In genomic region chr5:34833090-34833489, GRCh38 we compare ENCODE assay signal across 19 cellular contexts. TPM values are rescaled to one million over a fixed set of nuclear protein-coding genes. Genes with fewer than 3 reads are reported as not detected.
"Had no signal": no experiment of that assay in that cellular context is flagged by ENCODE, and none has a peak within 500 bp of the region (broad histone marks: within the 10 kb centered on the region; RNA-seq: fewer than 3 reads in every experiment).

No MANE protein-coding gene starts in this region.

- H3K36me3 ChIP-seq: neural progenitor cell, ovary, right atrium auricular region, transverse colon had no signal

- H3K4me2 ChIP-seq: neural progenitor cell had no signal

- H3K9ac ChIP-seq: neural progenitor cell had no signal

- H3K9me3 ChIP-seq: heart left ventricle, ovary, right atrium auricular region, sigmoid colon, transverse colon had no signal

- H3K27me3 ChIP-seq: heart left ventricle, neural progenitor cell, ovary, right atrium auricular region, sigmoid colon, transverse colon had no signal

- H2AFZ ChIP-seq: neural progenitor cell had no signal

- H3K27ac ChIP-seq: coronary artery, neural progenitor cell, ovary, right atrium auricular region, sigmoid colon, transverse colon had no signal

- H3K4me3 ChIP-seq: coronary artery, heart left ventricle, neural progenitor cell, ovary, right atrium auricular region, sigmoid colon, skin epidermis, transverse colon had no signal

- DNase-seq: effector CD4-positive, alpha-beta T cell; heart left ventricle; hippocampal formation; left colon; mammary epithelial cell; nucleus accumbens; ovary; sigmoid colon; stimulated activated CD4-positive, alpha-beta T cell treated with anti-CD3 and anti-CD28 coated beads, Interleukin-12 subunit alpha, Interleukin-12 subunit beta, amount 100 ng/mL, for 4 hours; stimulated activated naive CD4-positive, alpha-beta T cell treated with Interleukin-2 at 50 U/mL for 16 hours; transverse colon had no signal

- H3K27ac Mint-ChIP-seq: natural killer cell treated with Interleukin-12 subunit alpha and Interleukin-12 subunit beta and Interleukin-15 and Interleukin-18, amount 100 ng/mL, for 72 hours; neural progenitor cell had no signal

- H3K4me1 ChIP-seq: right atrium auricular region, sigmoid colon, transverse colon had no signal

- H3K4me3 Mint-ChIP-seq: natural killer cell treated with Interleukin-12 subunit alpha and Interleukin-12 subunit beta and Interleukin-15 and Interleukin-18, amount 100 ng/mL, for 72 hours; neural progenitor cell had no signal

- ATAC-seq: esophagus mucosa; left colon; natural killer cell treated with Interleukin-12 subunit alpha and Interleukin-12 subunit beta and Interleukin-15 and Interleukin-18, amount 100 ng/mL, for 72 hours had no signal

- H3K36me3 Mint-ChIP-seq: natural killer cell treated with Interleukin-12 subunit alpha and Interleukin-12 subunit beta and Interleukin-15 and Interleukin-18, amount 100 ng/mL, for 72 hours had no signal

- H3K9me3 Mint-ChIP-seq: natural killer cell treated with Interleukin-12 subunit alpha and Interleukin-12 subunit beta and Interleukin-15 and Interleukin-18, amount 100 ng/mL, for 72 hours; neural progenitor cell had no signal

RNA-seq across cellular contexts. Expression of gene TTC23L, which starts 5.9 kb away (rescaled TPM):
- total RNA-seq: chondrocyte; esophagus mucosa; myocyte; natural killer cell treated with Interleukin-12 subunit alpha and Interleukin-12 subunit beta and Interleukin-15 and Interleukin-18, amount 100 ng/mL, for 72 hours had no signal
